Comparison of ENCODE assay signal across 1 cellular context in the genomic region with DNA sequence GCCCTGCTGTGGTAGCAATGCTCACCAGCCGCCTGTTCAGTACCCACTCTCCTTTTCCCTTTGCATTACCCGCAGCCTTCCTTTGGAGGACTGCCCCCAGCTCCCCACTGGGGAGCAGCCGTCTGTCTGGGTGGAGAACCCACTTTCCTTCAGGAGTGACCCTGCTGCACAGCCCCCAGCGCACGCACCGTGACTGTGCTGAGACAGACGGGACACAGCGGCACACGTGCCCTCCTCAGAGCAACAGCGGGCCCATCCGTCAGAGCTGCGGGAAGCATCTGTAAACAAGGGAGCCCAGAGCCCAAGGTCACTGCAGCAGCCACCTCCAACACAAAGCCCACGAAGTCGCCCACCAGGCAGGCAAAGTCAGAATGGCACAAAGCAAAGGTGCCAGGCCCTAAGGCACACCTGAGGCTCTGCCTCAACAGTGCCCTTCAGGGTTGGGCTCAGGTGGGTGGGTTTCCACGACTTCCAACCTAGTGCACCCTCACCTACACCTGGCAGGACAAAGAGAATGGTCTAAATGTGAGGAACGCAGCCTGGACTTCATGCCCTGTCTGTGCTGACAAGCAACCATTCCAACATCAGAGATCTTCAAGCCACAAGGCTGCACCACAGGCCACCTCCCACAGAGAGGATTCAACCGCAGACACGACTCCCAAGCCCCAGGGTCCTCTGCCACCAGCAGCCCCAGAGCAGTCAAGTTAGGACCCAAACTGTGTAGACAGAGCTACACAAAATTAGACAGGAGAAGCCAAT.
A peak's percentile ranks its signal among the peaks of the same experiment; 100 is the strongest.
TF ChIP-seq lines count a peak whose summit lies in the region.

No MANE protein-coding gene starts in this region.

TF ChIP-seq in HepG2, 621 proteins besides CTCF, POLR2A, EP300 and RAD21 (continued from another document and continues in another):
- TF ChIP-seq, protein P1, sequence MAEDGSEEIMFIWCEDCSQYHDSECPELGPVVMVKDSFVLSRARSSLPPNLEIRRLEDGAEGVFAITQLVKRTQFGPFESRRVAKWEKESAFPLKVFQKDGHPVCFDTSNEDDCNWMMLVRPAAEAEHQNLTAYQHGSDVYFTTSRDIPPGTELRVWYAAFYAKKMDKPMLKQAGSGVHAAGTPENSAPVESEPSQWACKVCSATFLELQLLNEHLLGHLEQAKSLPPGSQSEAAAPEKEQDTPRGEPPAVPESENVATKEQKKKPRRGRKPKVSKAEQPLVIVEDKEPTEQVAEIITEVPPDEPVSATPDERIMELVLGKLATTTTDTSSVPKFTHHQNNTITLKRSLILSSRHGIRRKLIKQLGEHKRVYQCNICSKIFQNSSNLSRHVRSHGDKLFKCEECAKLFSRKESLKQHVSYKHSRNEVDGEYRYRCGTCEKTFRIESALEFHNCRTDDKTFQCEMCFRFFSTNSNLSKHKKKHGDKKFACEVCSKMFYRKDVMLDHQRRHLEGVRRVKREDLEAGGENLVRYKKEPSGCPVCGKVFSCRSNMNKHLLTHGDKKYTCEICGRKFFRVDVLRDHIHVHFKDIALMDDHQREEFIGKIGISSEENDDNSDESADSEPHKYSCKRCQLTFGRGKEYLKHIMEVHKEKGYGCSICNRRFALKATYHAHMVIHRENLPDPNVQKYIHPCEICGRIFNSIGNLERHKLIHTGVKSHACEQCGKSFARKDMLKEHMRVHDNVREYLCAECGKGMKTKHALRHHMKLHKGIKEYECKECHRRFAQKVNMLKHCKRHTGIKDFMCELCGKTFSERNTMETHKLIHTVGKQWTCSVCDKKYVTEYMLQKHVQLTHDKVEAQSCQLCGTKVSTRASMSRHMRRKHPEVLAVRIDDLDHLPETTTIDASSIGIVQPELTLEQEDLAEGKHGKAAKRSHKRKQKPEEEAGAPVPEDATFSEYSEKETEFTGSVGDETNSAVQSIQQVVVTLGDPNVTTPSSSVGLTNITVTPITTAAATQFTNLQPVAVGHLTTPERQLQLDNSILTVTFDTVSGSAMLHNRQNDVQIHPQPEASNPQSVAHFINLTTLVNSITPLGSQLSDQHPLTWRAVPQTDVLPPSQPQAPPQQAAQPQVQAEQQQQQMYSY (CRISPR knock-in tag; IDR thresholded peaks at IDR 0.05): no peak
- TF ChIP-seq CHD2 (IDR thresholded peaks at IDR 0.05; ENCODE audit: low read depth, low read length): no peak
- TF ChIP-seq TAF1 (CRISPR knock-in tag; IDR thresholded peaks at IDR 0.05): peak; percentile 29; the same call in 1 of the 2 replicates
- TF ChIP-seq ISX (CRISPR knock-in tag; conservative IDR thresholded peaks at IDR 0.05): no peak
- TF ChIP-seq FOXK1 (CRISPR knock-in tag; IDR thresholded peaks at IDR 0.05; ENCODE audit: borderline replicate concordance, low read depth): peak; percentile 93
- peak; percentile 92 for TF ChIP-seq ZBTB7A (CRISPR knock-in tag; IDR thresholded peaks at IDR 0.05)
- no peak for TF ChIP-seq PLRG1 (conservative IDR thresholded peaks at IDR 0.05)
- no peak for TF ChIP-seq CENPT (CRISPR knock-in tag; IDR thresholded peaks at IDR 0.05; ENCODE audit: low read depth)
- peak; percentile 62; the same call in 1 of the 2 replicates for TF ChIP-seq AKAP8 (CRISPR knock-in tag; IDR thresholded peaks at IDR 0.05)
- 0 out of 2 replicates have a peak, but pooled peaks have one; percentile 32 for TF ChIP-seq HMG20A (CRISPR knock-in tag; IDR thresholded peaks at IDR 0.05; ENCODE audit: borderline replicate concordance)
- TF ChIP-seq NR3C1 (CRISPR knock-in tag; IDR thresholded peaks at IDR 0.05): no peak
- TF ChIP-seq RCOR2 (CRISPR knock-in tag; IDR thresholded peaks at IDR 0.05): no peak
- 0 out of 2 replicates have a peak, but pooled peaks have one; percentile 52 for TF ChIP-seq ZNF256 (CRISPR knock-in tag; conservative IDR thresholded peaks at IDR 0.05)
- no peak for TF ChIP-seq ZNF839 (CRISPR knock-in tag; IDR thresholded peaks at IDR 0.05; ENCODE audit: borderline replicate concordance)
- TF ChIP-seq RELA (CRISPR knock-in tag; IDR thresholded peaks at IDR 0.05): no peak
- TF ChIP-seq ZNF646 (CRISPR knock-in tag; IDR thresholded peaks at IDR 0.05): no peak
- TF ChIP-seq, protein P2, sequence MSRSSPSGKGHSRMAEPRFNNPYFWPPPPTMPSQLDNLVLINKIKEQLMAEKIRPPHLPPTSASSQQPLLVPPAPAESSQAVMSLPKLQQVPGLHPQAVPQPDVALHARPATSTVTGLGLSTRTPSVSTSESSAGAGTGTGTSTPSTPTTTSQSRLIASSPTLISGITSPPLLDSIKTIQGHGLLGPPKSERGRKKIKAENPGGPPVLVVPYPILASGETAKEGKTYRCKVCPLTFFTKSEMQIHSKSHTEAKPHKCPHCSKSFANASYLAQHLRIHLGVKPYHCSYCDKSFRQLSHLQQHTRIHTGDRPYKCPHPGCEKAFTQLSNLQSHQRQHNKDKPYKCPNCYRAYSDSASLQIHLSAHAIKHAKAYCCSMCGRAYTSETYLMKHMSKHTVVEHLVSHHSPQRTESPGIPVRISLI (CRISPR knock-in tag; IDR thresholded peaks at IDR 0.05; ENCODE audit: borderline replicate concordance): 0 out of 2 replicates have a peak, but pooled peaks have one; percentile 35
- TF ChIP-seq, protein P3, sequence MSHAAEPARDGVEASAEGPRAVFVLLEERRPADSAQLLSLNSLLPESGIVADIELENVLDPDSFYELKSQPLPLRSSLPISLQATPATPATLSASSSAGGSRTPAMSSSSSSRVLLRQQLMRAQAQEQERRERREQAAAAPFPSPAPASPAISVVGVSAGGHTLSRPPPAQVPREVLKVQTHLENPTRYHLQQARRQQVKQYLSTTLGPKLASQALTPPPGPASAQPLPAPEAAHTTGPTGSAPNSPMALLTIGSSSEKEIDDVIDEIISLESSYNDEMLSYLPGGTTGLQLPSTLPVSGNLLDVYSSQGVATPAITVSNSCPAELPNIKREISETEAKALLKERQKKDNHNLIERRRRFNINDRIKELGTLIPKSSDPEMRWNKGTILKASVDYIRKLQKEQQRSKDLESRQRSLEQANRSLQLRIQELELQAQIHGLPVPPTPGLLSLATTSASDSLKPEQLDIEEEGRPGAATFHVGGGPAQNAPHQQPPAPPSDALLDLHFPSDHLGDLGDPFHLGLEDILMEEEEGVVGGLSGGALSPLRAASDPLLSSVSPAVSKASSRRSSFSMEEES (CRISPR knock-in tag; IDR thresholded peaks at IDR 0.05): peak; percentile 82
- TF ChIP-seq, protein P4, sequence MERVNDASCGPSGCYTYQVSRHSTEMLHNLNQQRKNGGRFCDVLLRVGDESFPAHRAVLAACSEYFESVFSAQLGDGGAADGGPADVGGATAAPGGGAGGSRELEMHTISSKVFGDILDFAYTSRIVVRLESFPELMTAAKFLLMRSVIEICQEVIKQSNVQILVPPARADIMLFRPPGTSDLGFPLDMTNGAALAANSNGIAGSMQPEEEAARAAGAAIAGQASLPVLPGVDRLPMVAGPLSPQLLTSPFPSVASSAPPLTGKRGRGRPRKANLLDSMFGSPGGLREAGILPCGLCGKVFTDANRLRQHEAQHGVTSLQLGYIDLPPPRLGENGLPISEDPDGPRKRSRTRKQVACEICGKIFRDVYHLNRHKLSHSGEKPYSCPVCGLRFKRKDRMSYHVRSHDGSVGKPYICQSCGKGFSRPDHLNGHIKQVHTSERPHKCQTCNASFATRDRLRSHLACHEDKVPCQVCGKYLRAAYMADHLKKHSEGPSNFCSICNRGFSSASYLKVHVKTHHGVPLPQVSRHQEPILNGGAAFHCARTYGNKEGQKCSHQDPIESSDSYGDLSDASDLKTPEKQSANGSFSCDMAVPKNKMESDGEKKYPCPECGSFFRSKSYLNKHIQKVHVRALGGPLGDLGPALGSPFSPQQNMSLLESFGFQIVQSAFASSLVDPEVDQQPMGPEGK (CRISPR knock-in tag; IDR thresholded peaks at IDR 0.05): peak; percentile 74
- TF ChIP-seq ZNF563 (CRISPR knock-in tag; IDR thresholded peaks at IDR 0.05): no peak
- peak; percentile 81 for TF ChIP-seq PHF5A (CRISPR knock-in tag; IDR thresholded peaks at IDR 0.05; ENCODE audit: low read depth, unreplicated experiment)
- TF ChIP-seq, protein P5, sequence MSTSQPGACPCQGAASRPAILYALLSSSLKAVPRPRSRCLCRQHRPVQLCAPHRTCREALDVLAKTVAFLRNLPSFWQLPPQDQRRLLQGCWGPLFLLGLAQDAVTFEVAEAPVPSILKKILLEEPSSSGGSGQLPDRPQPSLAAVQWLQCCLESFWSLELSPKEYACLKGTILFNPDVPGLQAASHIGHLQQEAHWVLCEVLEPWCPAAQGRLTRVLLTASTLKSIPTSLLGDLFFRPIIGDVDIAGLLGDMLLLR (CRISPR knock-in tag; IDR thresholded peaks at IDR 0.05): peak; percentile 81; the same call in 1 of the 2 replicates
- TF ChIP-seq ZNF432 (CRISPR knock-in tag; IDR thresholded peaks at IDR 0.05; ENCODE audit: borderline replicate concordance): no peak
- no peak for TF ChIP-seq GFI1 (CRISPR knock-in tag; IDR thresholded peaks at IDR 0.05; ENCODE audit: borderline replicate concordance)
- TF ChIP-seq, protein P6, sequence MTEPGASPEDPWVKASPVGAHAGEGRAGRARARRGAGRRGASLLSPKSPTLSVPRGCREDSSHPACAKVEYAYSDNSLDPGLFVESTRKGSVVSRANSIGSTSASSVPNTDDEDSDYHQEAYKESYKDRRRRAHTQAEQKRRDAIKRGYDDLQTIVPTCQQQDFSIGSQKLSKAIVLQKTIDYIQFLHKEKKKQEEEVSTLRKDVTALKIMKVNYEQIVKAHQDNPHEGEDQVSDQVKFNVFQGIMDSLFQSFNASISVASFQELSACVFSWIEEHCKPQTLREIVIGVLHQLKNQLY (CRISPR knock-in tag; IDR thresholded peaks at IDR 0.05): peak; percentile 83
- peak; percentile 63; the same call in 1 of the 2 replicates for TF ChIP-seq IRF2 (CRISPR knock-in tag; IDR thresholded peaks at IDR 0.05)
- no peak for TF ChIP-seq EED (CRISPR knock-in tag; IDR thresholded peaks at IDR 0.05)
- TF ChIP-seq ZNF160 (CRISPR knock-in tag; IDR thresholded peaks at IDR 0.05): peak; percentile 69; the same call in 1 of the 2 replicates
- TF ChIP-seq BCLAF1 (IDR thresholded peaks at IDR 0.05): no peak
- peak; percentile 81; the same call in 1 of the 2 replicates for TF ChIP-seq HDAC2 (CRISPR knock-in tag; IDR thresholded peaks at IDR 0.05)
- 0 out of 2 replicates have a peak, but pooled peaks have one; percentile 24 for TF ChIP-seq ZGPAT (CRISPR knock-in tag; IDR thresholded peaks at IDR 0.05)
- peak; percentile 79; the same call in 1 of the 2 replicates for TF ChIP-seq MXD4 (CRISPR knock-in tag; IDR thresholded peaks at IDR 0.05)
